Comparison of ENCODE assay signal across 1 cellular context in the genomic region with DNA sequence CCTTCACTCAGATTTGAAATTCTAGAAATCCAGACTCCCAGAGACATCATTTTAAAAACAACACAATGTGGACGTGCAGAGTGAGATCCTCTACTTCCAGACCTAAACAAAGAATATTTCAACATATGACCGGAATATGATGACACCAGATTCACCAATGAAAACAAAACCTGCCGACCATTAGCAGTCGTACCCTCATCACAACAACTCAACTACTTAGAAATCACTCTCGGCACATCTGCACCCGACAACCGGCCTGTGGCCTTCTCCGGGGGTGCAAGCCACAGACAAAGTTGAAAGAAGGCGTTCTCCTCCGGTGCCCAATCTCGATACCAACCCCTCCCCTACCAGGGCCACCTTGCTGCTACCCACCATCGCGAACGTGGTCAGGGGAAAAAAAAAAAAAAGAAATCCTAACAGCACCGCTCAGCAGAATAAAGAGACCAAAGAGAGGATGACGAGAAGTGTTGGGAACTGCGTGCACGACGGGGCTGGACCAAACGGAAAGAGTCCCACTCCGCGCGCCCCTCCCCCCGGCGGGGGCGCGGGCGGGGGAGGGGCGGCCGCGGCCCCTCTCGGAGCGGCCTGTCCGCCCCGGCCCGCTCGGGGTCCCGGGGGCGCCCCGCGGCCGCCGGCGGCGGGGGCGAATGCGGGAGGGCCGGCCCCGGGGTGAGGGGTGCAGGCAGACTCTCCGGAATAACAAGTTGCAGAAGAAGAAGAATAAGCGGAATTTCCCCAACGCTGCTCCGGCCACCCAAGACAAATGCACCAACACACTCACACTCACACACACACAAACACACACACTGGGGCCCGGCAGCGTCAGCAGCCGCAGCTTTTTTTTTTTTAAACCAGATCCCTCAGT.
A peak's percentile ranks its signal among the peaks of the same experiment; 100 is the strongest.
TF ChIP-seq lines count a peak whose summit lies in the region.

No MANE protein-coding gene starts in this region.

TF ChIP-seq in HepG2, 621 proteins besides CTCF, POLR2A, EP300 and RAD21 (continued from another document and continues in another):
- TF ChIP-seq, protein P1, sequence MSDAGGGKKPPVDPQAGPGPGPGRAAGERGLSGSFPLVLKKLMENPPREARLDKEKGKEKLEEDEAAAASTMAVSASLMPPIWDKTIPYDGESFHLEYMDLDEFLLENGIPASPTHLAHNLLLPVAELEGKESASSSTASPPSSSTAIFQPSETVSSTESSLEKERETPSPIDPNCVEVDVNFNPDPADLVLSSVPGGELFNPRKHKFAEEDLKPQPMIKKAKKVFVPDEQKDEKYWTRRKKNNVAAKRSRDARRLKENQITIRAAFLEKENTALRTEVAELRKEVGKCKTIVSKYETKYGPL (CRISPR knock-in tag; IDR thresholded peaks at IDR 0.05) = no peak
- TF ChIP-seq ZBTB42 (CRISPR knock-in tag; IDR thresholded peaks at IDR 0.05) (no peak), ZNF598 (CRISPR knock-in tag; IDR thresholded peaks at IDR 0.05; ENCODE audit: borderline replicate concordance) (no peak), SRSF4 (IDR thresholded peaks at IDR 0.05; ENCODE audit: low read depth, low read length, poor library complexity, severe bottlenecking) (no peak), ZFY (CRISPR knock-in tag; IDR thresholded peaks at IDR 0.05) (peak; percentile 59), NCOA5 (CRISPR knock-in tag; IDR thresholded peaks at IDR 0.05) (no peak), ZC3H13 (CRISPR knock-in tag; IDR thresholded peaks at IDR 0.05) (no peak), U2AF2 (IDR thresholded peaks at IDR 0.05; ENCODE audit: low read depth, low read length) (no peak), HNF4A (CRISPR knock-in tag; IDR thresholded peaks at IDR 0.05) (no peak), ZNF678 (CRISPR knock-in tag; IDR thresholded peaks at IDR 0.05) (no peak; the same call in 1 of the 2 replicates), SUZ12 (IDR thresholded peaks at IDR 0.05; ENCODE audit: low read depth, low read length) (no peak), CEBPB (IDR thresholded peaks at IDR 0.05; ENCODE audit: borderline replicate concordance, low read depth, low read length) (peak; percentile 95), PCBP1 (IDR thresholded peaks at IDR 0.05; ENCODE audit: borderline replicate concordance, low read depth, low read length) (no peak), ZNF430 (CRISPR knock-in tag; IDR thresholded peaks at IDR 0.05) (0 out of 2 replicates have a peak, but pooled peaks have one; percentile 8), ZNF232 (CRISPR knock-in tag; IDR thresholded peaks at IDR 0.05; ENCODE audit: borderline replicate concordance) (0 out of 2 replicates have a peak, but pooled peaks have one; percentile 39), NONO (IDR thresholded peaks at IDR 0.05) (no peak), NONO (CRISPR knock-in tag; conservative IDR thresholded peaks at IDR 0.05) (no peak), SMC3 (IDR thresholded peaks at IDR 0.05; ENCODE audit: low read length) (no peak), ZNF749 (CRISPR knock-in tag; IDR thresholded peaks at IDR 0.05; ENCODE audit: borderline replicate concordance) (no peak), ZBTB38 (CRISPR knock-in tag; IDR thresholded peaks at IDR 0.05) (no peak), ZNF572 (CRISPR knock-in tag; IDR thresholded peaks at IDR 0.05) (no peak), ZBTB8A (CRISPR knock-in tag; IDR thresholded peaks at IDR 0.05; ENCODE audit: borderline replicate concordance, low read depth) (no peak), EEA1 (CRISPR knock-in tag; IDR thresholded peaks at IDR 0.05; ENCODE audit: borderline replicate concordance) (no peak), EHMT2 (IDR thresholded peaks at IDR 0.05; ENCODE audit: borderline replicate concordance, low read depth, low read length) (no peak), ZNF441 (CRISPR knock-in tag; IDR thresholded peaks at IDR 0.05; ENCODE audit: borderline replicate concordance) (no peak), KDM2A (CRISPR knock-in tag; IDR thresholded peaks at IDR 0.05; ENCODE audit: borderline replicate concordance, low read depth) (no peak; the same call in 1 of the 2 replicates), ZNF121 (CRISPR knock-in tag; IDR thresholded peaks at IDR 0.05) (no peak), ATM (IDR thresholded peaks at IDR 0.05; ENCODE audit: borderline replicate concordance) (no peak), SMYD3 (CRISPR knock-in tag; IDR thresholded peaks at IDR 0.05) (no peak), ISL2 (CRISPR knock-in tag; IDR thresholded peaks at IDR 0.05) (peak; percentile 58; the same call in 1 of the 2 replicates), POLR2AphosphoS5 (IDR thresholded peaks at IDR 0.05; ENCODE audit: low read depth, low read length) (peak; percentile 36; the same call in 1 of the 2 replicates)
- TF ChIP-seq, protein P2, sequence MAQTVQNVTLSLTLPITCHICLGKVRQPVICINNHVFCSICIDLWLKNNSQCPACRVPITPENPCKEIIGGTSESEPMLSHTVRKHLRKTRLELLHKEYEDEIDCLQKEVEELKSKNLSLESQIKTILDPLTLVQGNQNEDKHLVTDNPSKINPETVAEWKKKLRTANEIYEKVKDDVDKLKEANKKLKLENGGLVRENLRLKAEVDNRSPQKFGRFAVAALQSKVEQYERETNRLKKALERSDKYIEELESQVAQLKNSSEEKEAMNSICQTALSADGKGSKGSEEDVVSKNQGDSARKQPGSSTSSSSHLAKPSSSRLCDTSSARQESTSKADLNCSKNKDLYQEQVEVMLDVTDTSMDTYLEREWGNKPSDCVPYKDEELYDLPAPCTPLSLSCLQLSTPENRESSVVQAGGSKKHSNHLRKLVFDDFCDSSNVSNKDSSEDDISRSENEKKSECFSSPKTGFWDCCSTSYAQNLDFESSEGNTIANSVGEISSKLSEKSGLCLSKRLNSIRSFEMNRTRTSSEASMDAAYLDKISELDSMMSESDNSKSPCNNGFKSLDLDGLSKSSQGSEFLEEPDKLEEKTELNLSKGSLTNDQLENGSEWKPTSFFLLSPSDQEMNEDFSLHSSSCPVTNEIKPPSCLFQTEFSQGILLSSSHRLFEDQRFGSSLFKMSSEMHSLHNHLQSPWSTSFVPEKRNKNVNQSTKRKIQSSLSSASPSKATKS (CRISPR knock-in tag; IDR thresholded peaks at IDR 0.05) = no peak
- TF ChIP-seq, protein P3, sequence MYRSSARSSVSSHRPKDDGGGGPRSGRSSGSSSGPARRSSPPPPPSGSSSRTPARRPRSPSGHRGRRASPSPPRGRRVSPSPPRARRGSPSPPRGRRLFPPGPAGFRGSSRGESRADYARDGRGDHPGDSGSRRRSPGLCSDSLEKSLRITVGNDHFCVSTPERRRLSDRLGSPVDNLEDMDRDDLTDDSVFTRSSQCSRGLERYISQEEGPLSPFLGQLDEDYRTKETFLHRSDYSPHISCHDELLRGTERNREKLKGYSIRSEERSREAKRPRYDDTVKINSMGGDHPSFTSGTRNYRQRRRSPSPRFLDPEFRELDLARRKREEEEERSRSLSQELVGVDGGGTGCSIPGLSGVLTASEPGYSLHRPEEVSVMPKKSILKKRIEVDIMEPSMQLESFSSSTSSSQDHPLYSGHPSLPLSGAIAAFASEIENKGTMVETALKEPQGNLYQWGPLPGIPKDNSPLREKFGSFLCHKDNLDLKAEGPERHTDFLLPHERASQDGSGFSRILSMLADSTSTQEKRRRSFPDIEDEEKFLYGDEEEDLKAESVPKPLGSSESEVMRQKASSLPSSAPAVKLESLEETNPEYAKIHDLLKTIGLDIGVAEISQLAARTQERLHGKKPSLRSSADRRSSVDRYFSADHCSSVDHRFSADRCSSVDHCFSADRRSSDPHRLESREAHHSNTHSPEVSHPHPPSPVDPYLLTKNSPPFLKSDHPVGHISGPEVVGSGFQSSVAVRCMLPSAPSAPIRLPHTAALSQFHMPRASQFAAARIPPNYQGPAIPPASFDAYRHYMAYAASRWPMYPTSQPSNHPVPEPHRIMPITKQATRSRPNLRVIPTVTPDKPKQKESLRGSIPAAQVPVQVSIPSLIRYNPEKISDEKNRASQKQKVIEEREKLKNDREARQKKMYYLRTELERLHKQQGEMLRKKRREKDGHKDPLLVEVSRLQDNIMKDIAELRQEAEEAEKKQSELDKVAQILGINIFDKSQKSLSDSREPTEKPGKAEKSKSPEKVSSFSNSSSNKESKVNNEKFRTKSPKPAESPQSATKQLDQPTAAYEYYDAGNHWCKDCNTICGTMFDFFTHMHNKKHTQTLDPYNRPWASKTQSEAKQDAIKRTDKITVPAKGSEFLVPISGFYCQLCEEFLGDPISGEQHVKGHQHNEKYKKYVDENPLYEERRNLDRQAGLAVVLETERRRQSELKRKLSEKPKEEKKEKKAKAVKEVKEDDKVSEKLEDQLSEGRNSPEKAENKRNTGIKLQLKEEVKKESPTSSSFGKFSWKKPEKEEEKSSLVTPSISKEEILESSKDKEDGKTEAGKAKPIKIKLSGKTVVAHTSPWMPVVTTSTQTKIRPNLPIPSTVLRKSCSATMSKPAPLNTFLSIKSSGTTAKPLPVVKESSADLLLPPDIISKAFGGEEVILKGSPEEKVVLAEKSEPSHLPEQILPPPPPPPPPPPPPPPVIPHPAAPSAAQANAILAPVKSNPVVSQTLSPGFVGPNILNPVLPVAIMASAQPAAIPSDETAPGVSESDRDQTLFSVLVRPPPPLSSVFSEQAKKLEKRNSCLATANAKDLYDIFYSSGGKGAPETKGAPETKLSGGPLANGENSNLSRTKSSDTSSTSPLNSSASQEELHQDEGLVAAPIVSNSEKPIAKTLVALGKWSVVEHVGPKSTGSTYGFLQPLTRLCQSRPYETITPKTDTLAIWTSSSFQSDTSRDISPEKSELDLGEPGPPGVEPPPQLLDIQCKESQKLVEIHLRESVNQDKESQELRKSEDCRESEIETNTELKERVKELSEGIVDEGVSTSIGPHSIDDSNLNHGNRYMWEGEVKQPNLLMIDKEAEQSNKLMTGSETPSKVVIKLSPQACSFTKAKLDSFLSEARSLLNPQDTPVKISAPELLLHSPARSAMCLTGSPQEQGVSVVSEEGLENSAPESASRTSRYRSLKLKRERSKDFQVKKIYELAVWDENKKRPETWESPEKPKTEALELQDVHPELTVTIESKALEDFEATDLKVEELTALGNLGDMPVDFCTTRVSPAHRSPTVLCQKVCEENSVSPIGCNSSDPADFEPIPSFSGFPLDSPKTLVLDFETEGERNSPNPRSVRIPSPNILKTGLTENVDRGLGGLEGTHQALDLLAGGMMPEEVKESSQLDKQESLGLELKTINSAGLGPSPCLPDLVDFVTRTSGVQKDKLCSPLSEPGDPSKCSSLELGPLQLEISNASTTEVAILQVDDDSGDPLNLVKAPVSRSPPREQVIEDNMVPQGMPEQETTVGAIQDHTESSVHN (CRISPR knock-in tag; IDR thresholded peaks at IDR 0.05) = no peak
- TF ChIP-seq, protein P4, sequence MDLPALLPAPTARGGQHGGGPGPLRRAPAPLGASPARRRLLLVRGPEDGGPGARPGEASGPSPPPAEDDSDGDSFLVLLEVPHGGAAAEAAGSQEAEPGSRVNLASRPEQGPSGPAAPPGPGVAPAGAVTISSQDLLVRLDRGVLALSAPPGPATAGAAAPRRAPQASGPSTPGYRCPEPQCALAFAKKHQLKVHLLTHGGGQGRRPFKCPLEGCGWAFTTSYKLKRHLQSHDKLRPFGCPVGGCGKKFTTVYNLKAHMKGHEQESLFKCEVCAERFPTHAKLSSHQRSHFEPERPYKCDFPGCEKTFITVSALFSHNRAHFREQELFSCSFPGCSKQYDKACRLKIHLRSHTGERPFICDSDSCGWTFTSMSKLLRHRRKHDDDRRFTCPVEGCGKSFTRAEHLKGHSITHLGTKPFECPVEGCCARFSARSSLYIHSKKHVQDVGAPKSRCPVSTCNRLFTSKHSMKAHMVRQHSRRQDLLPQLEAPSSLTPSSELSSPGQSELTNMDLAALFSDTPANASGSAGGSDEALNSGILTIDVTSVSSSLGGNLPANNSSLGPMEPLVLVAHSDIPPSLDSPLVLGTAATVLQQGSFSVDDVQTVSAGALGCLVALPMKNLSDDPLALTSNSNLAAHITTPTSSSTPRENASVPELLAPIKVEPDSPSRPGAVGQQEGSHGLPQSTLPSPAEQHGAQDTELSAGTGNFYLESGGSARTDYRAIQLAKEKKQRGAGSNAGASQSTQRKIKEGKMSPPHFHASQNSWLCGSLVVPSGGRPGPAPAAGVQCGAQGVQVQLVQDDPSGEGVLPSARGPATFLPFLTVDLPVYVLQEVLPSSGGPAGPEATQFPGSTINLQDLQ (CRISPR knock-in tag; IDR thresholded peaks at IDR 0.05) = no peak
- TF ChIP-seq, protein P5, sequence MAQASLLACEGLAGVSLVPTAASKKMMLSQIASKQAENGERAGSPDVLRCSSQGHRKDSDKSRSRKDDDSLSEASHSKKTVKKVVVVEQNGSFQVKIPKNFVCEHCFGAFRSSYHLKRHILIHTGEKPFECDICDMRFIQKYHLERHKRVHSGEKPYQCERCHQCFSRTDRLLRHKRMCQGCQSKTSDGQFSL (CRISPR knock-in tag; IDR thresholded peaks at IDR 0.05) = no peak
- TF ChIP-seq, protein P6, sequence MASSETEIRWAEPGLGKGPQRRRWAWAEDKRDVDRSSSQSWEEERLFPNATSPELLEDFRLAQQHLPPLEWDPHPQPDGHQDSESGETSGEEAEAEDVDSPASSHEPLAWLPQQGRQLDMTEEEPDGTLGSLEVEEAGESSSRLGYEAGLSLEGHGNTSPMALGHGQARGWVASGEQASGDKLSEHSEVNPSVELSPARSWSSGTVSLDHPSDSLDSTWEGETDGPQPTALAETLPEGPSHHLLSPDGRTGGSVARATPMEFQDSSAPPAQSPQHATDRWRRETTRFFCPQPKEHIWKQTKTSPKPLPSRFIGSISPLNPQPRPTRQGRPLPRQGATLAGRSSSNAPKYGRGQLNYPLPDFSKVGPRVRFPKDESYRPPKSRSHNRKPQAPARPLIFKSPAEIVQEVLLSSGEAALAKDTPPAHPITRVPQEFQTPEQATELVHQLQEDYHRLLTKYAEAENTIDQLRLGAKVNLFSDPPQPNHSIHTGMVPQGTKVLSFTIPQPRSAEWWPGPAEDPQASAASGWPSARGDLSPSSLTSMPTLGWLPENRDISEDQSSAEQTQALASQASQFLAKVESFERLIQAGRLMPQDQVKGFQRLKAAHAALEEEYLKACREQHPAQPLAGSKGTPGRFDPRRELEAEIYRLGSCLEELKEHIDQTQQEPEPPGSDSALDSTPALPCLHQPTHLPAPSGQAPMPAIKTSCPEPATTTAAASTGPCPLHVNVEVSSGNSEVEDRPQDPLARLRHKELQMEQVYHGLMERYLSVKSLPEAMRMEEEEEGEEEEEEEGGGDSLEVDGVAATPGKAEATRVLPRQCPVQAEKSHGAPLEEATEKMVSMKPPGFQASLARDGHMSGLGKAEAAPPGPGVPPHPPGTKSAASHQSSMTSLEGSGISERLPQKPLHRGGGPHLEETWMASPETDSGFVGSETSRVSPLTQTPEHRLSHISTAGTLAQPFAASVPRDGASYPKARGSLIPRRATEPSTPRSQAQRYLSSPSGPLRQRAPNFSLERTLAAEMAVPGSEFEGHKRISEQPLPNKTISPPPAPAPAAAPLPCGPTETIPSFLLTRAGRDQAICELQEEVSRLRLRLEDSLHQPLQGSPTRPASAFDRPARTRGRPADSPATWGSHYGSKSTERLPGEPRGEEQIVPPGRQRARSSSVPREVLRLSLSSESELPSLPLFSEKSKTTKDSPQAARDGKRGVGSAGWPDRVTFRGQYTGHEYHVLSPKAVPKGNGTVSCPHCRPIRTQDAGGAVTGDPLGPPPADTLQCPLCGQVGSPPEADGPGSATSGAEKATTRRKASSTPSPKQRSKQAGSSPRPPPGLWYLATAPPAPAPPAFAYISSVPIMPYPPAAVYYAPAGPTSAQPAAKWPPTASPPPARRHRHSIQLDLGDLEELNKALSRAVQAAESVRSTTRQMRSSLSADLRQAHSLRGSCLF (CRISPR knock-in tag; IDR thresholded peaks at IDR 0.05; ENCODE audit: borderline replicate concordance) = no peak
- TF ChIP-seq, protein P7, sequence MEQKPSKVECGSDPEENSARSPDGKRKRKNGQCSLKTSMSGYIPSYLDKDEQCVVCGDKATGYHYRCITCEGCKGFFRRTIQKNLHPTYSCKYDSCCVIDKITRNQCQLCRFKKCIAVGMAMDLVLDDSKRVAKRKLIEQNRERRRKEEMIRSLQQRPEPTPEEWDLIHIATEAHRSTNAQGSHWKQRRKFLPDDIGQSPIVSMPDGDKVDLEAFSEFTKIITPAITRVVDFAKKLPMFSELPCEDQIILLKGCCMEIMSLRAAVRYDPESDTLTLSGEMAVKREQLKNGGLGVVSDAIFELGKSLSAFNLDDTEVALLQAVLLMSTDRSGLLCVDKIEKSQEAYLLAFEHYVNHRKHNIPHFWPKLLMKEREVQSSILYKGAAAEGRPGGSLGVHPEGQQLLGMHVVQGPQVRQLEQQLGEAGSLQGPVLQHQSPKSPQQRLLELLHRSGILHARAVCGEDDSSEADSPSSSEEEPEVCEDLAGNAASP (CRISPR knock-in tag; IDR thresholded peaks at IDR 0.05; ENCODE audit: borderline replicate concordance) = no peak
